In the genomic region with DNA sequence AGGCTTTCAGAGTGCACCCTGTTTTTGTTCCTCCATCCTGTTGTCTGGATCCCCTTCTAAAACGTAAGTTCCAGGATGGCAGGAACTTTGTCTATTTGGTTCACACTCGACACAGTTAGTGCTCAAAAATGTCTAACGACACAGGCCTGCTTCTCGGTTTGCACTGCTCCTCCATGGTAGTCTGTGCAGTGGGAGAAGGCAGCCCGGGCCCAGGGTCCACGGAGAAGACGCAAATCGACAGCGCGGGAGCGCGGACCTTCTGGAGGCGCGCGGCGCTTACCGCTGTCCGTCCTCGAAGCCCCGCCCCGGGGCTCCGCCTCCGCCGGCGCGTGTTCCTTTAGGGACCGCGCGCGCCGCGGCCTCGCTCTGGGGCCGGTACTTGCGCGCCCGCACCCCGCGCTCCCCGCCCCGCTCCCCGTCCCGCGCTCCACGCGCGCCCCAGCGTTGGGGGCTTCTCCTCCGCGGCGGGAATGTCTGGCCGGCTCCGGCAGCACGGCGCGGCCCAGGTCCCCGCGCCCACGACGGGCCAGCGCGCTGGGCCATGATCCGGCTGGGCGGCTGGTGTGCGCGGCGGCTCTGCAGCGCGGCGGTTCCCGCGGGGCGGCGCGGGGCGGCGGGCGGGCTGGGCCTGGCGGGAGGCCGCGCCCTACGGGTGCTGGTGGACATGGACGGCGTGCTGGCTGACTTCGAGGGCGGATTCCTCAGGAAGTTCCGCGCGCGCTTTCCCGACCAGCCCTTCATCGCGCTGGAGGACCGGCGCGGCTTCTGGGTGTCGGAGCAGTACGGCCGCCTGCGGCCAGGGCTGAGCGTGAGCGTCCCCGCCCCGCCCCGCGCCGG, we compare ENCODE assay signal across 8 cellular contexts. TPM values are rescaled to one million over a fixed set of nuclear protein-coding genes. Genes with fewer than 3 reads are reported as not detected.
DNase-seq lines count a peak whose midpoint lies in the region; ATAC-seq and TF ChIP-seq lines count a peak whose summit lies in the region.

A gene (plus strand): TSS at position 364 of the 837 bp plus-strand sequence. CDS start 178 bp downstream, at position 542.

- no peaks in the 10 kb centered on the region for H3K27me3 Mint-ChIP-seq in activated T-cell treated with anti-CD3 and anti-CD28 coated beads, Interleukin-2, amount 50 U/mL, for 72 hours (ENCODE audit: low read depth)
- H3K27me3 Mint-ChIP-seq in naive thymus-derived CD4-positive, alpha-beta T cell = no peaks in the 10 kb centered on the region

- H3K27ac Mint-ChIP-seq in activated T-cell treated with anti-CD3 and anti-CD28 coated beads, Interleukin-2, amount 50 U/mL, for 72 hours = peak within 1 kb of the TSS; percentile 81
- peak within 1 kb of the TSS; percentile 53 to 93 (median 84) for H3K27ac Mint-ChIP-seq in naive thymus-derived CD4-positive, alpha-beta T cell

- H3K27ac ChIP-seq in fibroblast of lung (ENCODE audit: insufficient read depth, low read length) = no peak within 1 kb of the TSS
- peak within 1 kb of the TSS; percentile 67 for H3K27ac ChIP-seq in naive thymus-derived CD4-positive, alpha-beta T cell (ENCODE audit: low read depth, low read length)

- peak; percentile 78 to 81 for ATAC-seq in activated T-cell treated with anti-CD3 and anti-CD28 coated beads, Interleukin-2, amount 50 U/mL, for 72 hours (replicated peaks in 1 of 2)
- peak; percentile 77 for ATAC-seq in naive thymus-derived CD4-positive, alpha-beta T cell

- H3K4me3 ChIP-seq in BE2C (ENCODE audit: low read depth, low read length) (peak within 1 kb of the TSS; percentile 55), fibroblast of lung (replicated peaks in 1 of 4; ENCODE audit: control extremely low read depth in 1 of 4, insufficient read depth in 1 of 4, low read depth in 3 of 4, low read length in 4 of 4) (peak within 1 kb of the TSS; percentile 44 to 62 (median 55))
- peak within 1 kb of the TSS; percentile 58 for H3K4me3 ChIP-seq in naive thymus-derived CD4-positive, alpha-beta T cell (ENCODE audit: low read length)

- DNase-seq in BE2C (peak; percentile 78), GM19240 (ENCODE audit: insufficient read length, low spot score) (peak; percentile 63), HUDEP-2 (lab: John Stamatoyannopoulos, UW; ENCODE audit: unreplicated experiment in 76 of 76) (peak in 72 of 76 experiments; percentile 13 to 84 (median 69)), OCI-M1 (lab: John Stamatoyannopoulos, UW) (peak; percentile 85), fibroblast of lung (ENCODE audit: low read depth in 2 of 2) (peak; percentile 66 to 74)
- peak; percentile 83 to 85 for DNase-seq in activated T-cell treated with anti-CD3 and anti-CD28 coated beads, Interleukin-2, amount 50 U/mL, for 72 hours
- DNase-seq in naive thymus-derived CD4-positive, alpha-beta T cell = peak; percentile 33 to 84 (median 56)
- peak; percentile 28 to 62 (median 56) for DNase-seq in stimulated activated naive CD4-positive, alpha-beta T cell (lab: John Stamatoyannopoulos, UW)

- H3K4me3 Mint-ChIP-seq in activated T-cell treated with anti-CD3 and anti-CD28 coated beads, Interleukin-2, amount 50 U/mL, for 72 hours = peak within 1 kb of the TSS; percentile 83 to 91
- H3K4me3 Mint-ChIP-seq in naive thymus-derived CD4-positive, alpha-beta T cell = peak within 1 kb of the TSS; percentile 82 to 96 (median 90)

- H3K36me3 ChIP-seq in BE2C = no peaks in the 10 kb centered on the region
- H3K36me3 ChIP-seq in fibroblast of lung (ENCODE audit: control insufficient read depth, insufficient read depth, low read length) = no peaks in the 10 kb centered on the region
- no peaks in the 10 kb centered on the region for H3K36me3 ChIP-seq in naive thymus-derived CD4-positive, alpha-beta T cell (ENCODE audit: control insufficient read depth in 2 of 3, insufficient read depth in 3 of 3, low read length in 3 of 3)

- CTCF ChIA-PET in naive thymus-derived CD4-positive, alpha-beta T cell (lab: Charles Lee) = no interaction called here

- H3K4me2 ChIP-seq in fibroblast of lung (ENCODE audit: extremely low read depth, insufficient read depth, low read length) = peak within 1 kb of the TSS; percentile 94

- no peaks in the 10 kb centered on the region for H3K36me3 Mint-ChIP-seq in activated T-cell treated with anti-CD3 and anti-CD28 coated beads, Interleukin-2, amount 50 U/mL, for 72 hours (ENCODE audit: insufficient read depth in 2 of 2)
- H3K36me3 Mint-ChIP-seq in naive thymus-derived CD4-positive, alpha-beta T cell = peaks cover 0 to 2% (median 0%) of the 10 kb centered on the region in 5 donors

- no peaks in the 10 kb centered on the region for H3K9me3 ChIP-seq in BE2C
- no peaks in the 10 kb centered on the region for H3K9me3 ChIP-seq in fibroblast of lung (ENCODE audit: control insufficient read depth, insufficient read depth, low read depth, low read length)
- H3K9me3 ChIP-seq in naive thymus-derived CD4-positive, alpha-beta T cell (ENCODE audit: control insufficient read depth in 2 of 3, low read length in 3 of 3) = no peaks in the 10 kb centered on the region

- no peaks in the 10 kb centered on the region for H4K20me1 ChIP-seq in fibroblast of lung (ENCODE audit: control insufficient read depth, extremely low read depth, insufficient read depth, low read length)

- H3K79me2 ChIP-seq in fibroblast of lung (ENCODE audit: control insufficient read depth, insufficient read depth, low read length) = no peaks in the 10 kb centered on the region

- H3K4me1 ChIP-seq in BE2C = no peaks in the 10 kb centered on the region
- peaks cover 2% of the 10 kb centered on the region for H3K4me1 ChIP-seq in fibroblast of lung (ENCODE audit: control insufficient read depth, extremely low read depth, insufficient read depth, low read length)
- peaks cover 12 to 33% of the 10 kb centered on the region in 2 donors for H3K4me1 ChIP-seq in naive thymus-derived CD4-positive, alpha-beta T cell (ENCODE audit: control insufficient read depth in 2 of 2, insufficient read depth in 2 of 2, low read length in 2 of 2)

- intact Hi-C loops in naive thymus-derived CD4-positive, alpha-beta T cell (cut with micrococcal nuclease) = loop anchor here (1.0 to 10.0 kb wide), 6 partner anchors 10 to 718 kb away; a partner anchor contains a TSS

- TF ChIP-seq CTCF in BE2C (IDR thresholded peaks at IDR 0.05; ENCODE audit: low read depth, low read length) = no peak
- TF ChIP-seq CTCF in fibroblast of lung (conservative IDR thresholded peaks at IDR 0.05 in 1 of 2, IDR thresholded peaks at IDR 0.05 in 1 of 2; ENCODE audit: low read depth in 1 of 2, low read length in 2 of 2) = no peak

- peaks cover 37% of the 10 kb centered on the region for H3K4me1 Mint-ChIP-seq in activated T-cell treated with anti-CD3 and anti-CD28 coated beads, Interleukin-2, amount 50 U/mL, for 72 hours (ENCODE audit: low read depth)
- peaks cover 16 to 49% (median 37%) of the 10 kb centered on the region in 7 donors for H3K4me1 Mint-ChIP-seq in naive thymus-derived CD4-positive, alpha-beta T cell

- POLR2A ChIA-PET in naive thymus-derived CD4-positive, alpha-beta T cell (lab: Charles Lee) = interaction anchor here (0.6 to 1.6 kb wide), 4 partner anchors 15 to 66 kb away, joined by 3 to 7 read pairs (median 4); a partner anchor contains a TSS

- no peaks in the 10 kb centered on the region for H3K27me3 ChIP-seq in BE2C
- H3K27me3 ChIP-seq in fibroblast of lung (ENCODE audit: control insufficient read depth, insufficient read depth, low read length) = no peaks in the 10 kb centered on the region
- H3K27me3 ChIP-seq in naive thymus-derived CD4-positive, alpha-beta T cell (ENCODE audit: control insufficient read depth in 2 of 2, insufficient read depth in 2 of 2, low read length in 2 of 2) = no peaks in the 10 kb centered on the region

- peak within 1 kb of the TSS; percentile 42 for H3K9ac ChIP-seq in fibroblast of lung (ENCODE audit: insufficient read depth, low read length)

- peak within 1 kb of the TSS; percentile 98 for H2AFZ ChIP-seq in fibroblast of lung (ENCODE audit: low read length)

- H3K9me3 Mint-ChIP-seq in activated T-cell treated with anti-CD3 and anti-CD28 coated beads, Interleukin-2, amount 50 U/mL, for 72 hours = no peaks in the 10 kb centered on the region
- H3K9me3 Mint-ChIP-seq in naive thymus-derived CD4-positive, alpha-beta T cell = no peaks in the 10 kb centered on the region

RNA-seq across cellular contexts. Expression of the gene that starts here (rescaled TPM):
- polyA plus RNA-seq in BE2C (2012; ENCODE audit: insufficient read depth, insufficient read length, low read depth) = 3.3 TPM
- total RNA-seq in activated T-cell treated with anti-CD3 and anti-CD28 coated beads, Interleukin-2, amount 50 U/mL, for 72 hours = 10 to 100 TPM in 1 of 2 donors, 1 to 10 TPM in 1; 8.7 to 11.0 TPM
- 1.0 and 1.2 TPM in 2 replicates for total RNA-seq in fibroblast of lung
- 0.37 and 0.46 TPM in 2 replicates for polyA plus RNA-seq in fibroblast of lung
- 0.90 and 1.2 TPM in 2 replicates for polyA plus RNA-seq in fibroblast of lung (2012)
- 0.86 and 2.8 TPM in 2 replicates for polyA minus RNA-seq in fibroblast of lung (ENCODE audit: low replicate concordance)
- total RNA-seq in naive thymus-derived CD4-positive, alpha-beta T cell = 1 to 10 TPM; 2.9 to 6.3 (median 3.5) TPM
- polyA plus RNA-seq in naive thymus-derived CD4-positive, alpha-beta T cell = 1 to 10 TPM in 1 of 2 donors, under 1 TPM in 1; 0.85 to 4.4 TPM
